In the genomic region with DNA sequence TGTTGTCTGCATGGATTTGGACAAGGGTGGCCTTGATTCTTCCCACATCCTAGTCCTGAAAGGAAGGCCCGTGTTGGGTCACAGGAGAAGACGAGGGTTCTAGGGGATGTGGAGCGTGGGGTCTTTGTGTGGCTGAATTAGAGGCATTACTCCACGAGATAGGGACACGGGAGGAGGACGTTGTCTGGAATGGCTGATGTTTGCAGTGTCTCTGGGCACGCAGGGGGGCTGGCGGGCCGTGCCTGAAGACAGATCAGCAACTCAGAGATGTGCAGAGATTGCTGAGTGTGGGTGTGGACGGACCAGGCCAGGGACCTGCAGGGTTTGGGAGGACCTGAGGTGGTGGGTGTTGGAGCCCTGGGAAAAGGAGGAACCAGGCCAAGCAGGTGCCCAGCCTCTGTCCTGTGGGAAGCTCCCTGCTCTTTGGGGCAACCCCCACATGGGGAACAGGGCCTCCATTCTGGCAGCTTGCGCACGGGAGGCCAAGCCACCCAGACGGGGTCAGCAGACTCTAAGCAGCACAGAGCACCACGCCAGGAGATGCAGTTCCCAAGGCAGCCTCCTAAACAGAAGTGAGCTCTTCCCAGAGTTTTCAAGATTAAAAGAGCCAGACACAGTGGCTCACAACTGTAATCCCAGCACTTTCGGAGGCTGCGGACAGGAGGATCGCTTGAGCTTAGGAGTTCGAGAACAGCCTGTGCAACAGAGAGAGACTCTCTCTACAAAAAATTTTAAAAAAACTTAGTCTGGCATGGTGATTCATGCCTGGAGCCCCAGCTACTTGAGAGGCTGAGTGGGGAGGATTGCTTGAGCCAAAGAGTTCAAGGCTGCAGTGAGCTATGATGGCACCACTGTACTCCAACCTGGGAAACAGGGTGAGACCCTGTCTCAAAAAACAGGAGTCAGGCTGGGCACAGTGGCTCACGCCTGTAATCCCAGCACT, we compare ENCODE assay signal across 10 cellular contexts.
DNase-seq lines count a peak whose midpoint lies in the region; ATAC-seq and TF ChIP-seq lines count a peak whose summit lies in the region.
"Had no signal": no experiment of that assay in that cellular context is flagged by ENCODE, and none has a peak within 500 bp of the region (broad histone marks: within the 10 kb centered on the region; RNA-seq: fewer than 3 reads in every experiment).

No MANE protein-coding gene starts in this region.

- DNase-seq in ACHN (peak; percentile 51), RWPE2 (ENCODE audit: low spot score) (no peak), fibroblast of pulmonary artery (ENCODE audit: low read depth) (peak; percentile 13), progenitor cell of endocrine pancreas (ENCODE audit: low spot score, unreplicated experiment) (no peak), putamen (ENCODE audit: low spot score) (no peak), GM19238 (ENCODE audit: insufficient read length, low spot score) (no peak), mucosa of descending colon (no peak)
- no peak for DNase-seq in stimulated activated CD4-positive, alpha-beta T cell treated with anti-CD3 and anti-CD28 coated beads, Interleukin-12 subunit alpha, Interleukin-12 subunit beta, amount 100 ng/mL, for 4 hours
- DNase-seq: activated CD8-positive, alpha-beta T cell treated with anti-CD3 and anti-CD28 coated beads, Interleukin-2, amount 10 ng/mL, durations not matched to agents 7 days and 5 days; activated naive CD8-positive, alpha-beta T cell treated with anti-CD3 and anti-CD28 coated beads, Interleukin-2, amount 50 U/mL, for 24 hours had no signal

- H3K9me3 Mint-ChIP-seq in progenitor cell of endocrine pancreas (ENCODE audit: low read depth), result no peaks in the 10 kb centered on the region
- H3K9me3 Mint-ChIP-seq: activated naive CD8-positive, alpha-beta T cell treated with anti-CD3 and anti-CD28 coated beads, Interleukin-2, amount 50 U/mL, for 24 hours had no signal

- ATAC-seq in RWPE2 (ENCODE audit: low read depth) (no peak), mucosa of descending colon (no peak)
- ATAC-seq: activated CD8-positive, alpha-beta T cell treated with anti-CD3 and anti-CD28 coated beads, Interleukin-2, amount 10 ng/mL, durations not matched to agents 7 days and 5 days; activated naive CD8-positive, alpha-beta T cell treated with anti-CD3 and anti-CD28 coated beads, Interleukin-2, amount 50 U/mL, for 24 hours had no signal

- no peak overlapping the region for H3K4me3 Mint-ChIP-seq in progenitor cell of endocrine pancreas (ENCODE audit: low read depth)
- H3K4me3 Mint-ChIP-seq: activated CD8-positive, alpha-beta T cell treated with anti-CD3 and anti-CD28 coated beads, Interleukin-2, amount 10 ng/mL, durations not matched to agents 7 days and 5 days; activated naive CD8-positive, alpha-beta T cell treated with anti-CD3 and anti-CD28 coated beads, Interleukin-2, amount 50 U/mL, for 24 hours had no signal

- H3K4me1 Mint-ChIP-seq in progenitor cell of endocrine pancreas (ENCODE audit: low read depth), result peaks cover 23% of the 10 kb centered on the region

- intact Hi-C loops in mucosa of descending colon (cut with DNase I, micrococcal nuclease), result no loop called here

- peak overlapping the region; percentile 51 for H3K27ac ChIP-seq in RWPE2 (ENCODE audit: poor library complexity, severe bottlenecking)

- H3K4me1 ChIP-seq in RWPE2 (ENCODE audit: insufficient read depth, poor library complexity, severe bottlenecking) (peaks cover 6% of the 10 kb centered on the region), mucosa of descending colon (ENCODE audit: low read depth) (peaks cover 10% of the 10 kb centered on the region)

- in situ Hi-C loops in ACHN (cut with HindIII; ENCODE audit: low pct_ligation_motif_present, low pct_unique_long_range_greater_than_20kb, low sequenced_read_pairs), result no loop called here

- H3K27me3 ChIP-seq in RWPE2 (ENCODE audit: insufficient read depth, poor library complexity, severe bottlenecking), result no peaks in the 10 kb centered on the region

- no peak overlapping the region for H3K4me3 ChIP-seq in RWPE2 (ENCODE audit: severe bottlenecking)
- H3K4me3 ChIP-seq in fibroblast of pulmonary artery (replicated peaks; ENCODE audit: low read depth, low read length), result no peak overlapping the region
- H3K4me3 ChIP-seq in mucosa of descending colon, result no peak overlapping the region

- peaks cover 13% of the 10 kb centered on the region for H3K36me3 ChIP-seq in RWPE2 (ENCODE audit: low read depth)
- H3K36me3 ChIP-seq in mucosa of descending colon (ENCODE audit: low read depth), result no peaks in the 10 kb centered on the region

- H3K27me3 Mint-ChIP-seq in progenitor cell of endocrine pancreas, result no peaks in the 10 kb centered on the region
- H3K27me3 Mint-ChIP-seq: activated naive CD8-positive, alpha-beta T cell treated with anti-CD3 and anti-CD28 coated beads, Interleukin-2, amount 50 U/mL, for 24 hours had no signal

- TF ChIP-seq CTCF in RWPE2 (IDR thresholded peaks at IDR 0.05; ENCODE audit: poor library complexity, severe bottlenecking), result no peak
- TF ChIP-seq CTCF in fibroblast of pulmonary artery (IDR thresholded peaks at IDR 0.05; ENCODE audit: low read length, missing control alignments), result no peak
- TF ChIP-seq CTCF in progenitor cell of endocrine pancreas (IDR thresholded peaks at IDR 0.05; ENCODE audit: unreplicated experiment), result no peak
- no peak for TF ChIP-seq CTCF in mucosa of descending colon (IDR thresholded peaks at IDR 0.05)

- H3K9me3 ChIP-seq in RWPE2 (ENCODE audit: severe bottlenecking), result no peaks in the 10 kb centered on the region
- no peaks in the 10 kb centered on the region for H3K9me3 ChIP-seq in mucosa of descending colon

- peak overlapping the region; percentile 60 for H3K27ac Mint-ChIP-seq in progenitor cell of endocrine pancreas
- H3K27ac Mint-ChIP-seq: activated CD8-positive, alpha-beta T cell treated with anti-CD3 and anti-CD28 coated beads, Interleukin-2, amount 10 ng/mL, durations not matched to agents 7 days and 5 days; activated naive CD8-positive, alpha-beta T cell treated with anti-CD3 and anti-CD28 coated beads, Interleukin-2, amount 50 U/mL, for 24 hours had no signal

- peaks cover 5% of the 10 kb centered on the region for H3K36me3 Mint-ChIP-seq in progenitor cell of endocrine pancreas (ENCODE audit: insufficient read depth)

Comparison
In these comparisons a context has a peak if more than half of its experiments do, and no peak if none do; other contexts are left out.
1. DNase-seq: peak in ACHN (single experiment) and fibroblast of pulmonary artery (single experiment); none in RWPE2 (single experiment), progenitor cell of endocrine pancreas (single experiment), stimulated activated CD4-positive, alpha-beta T cell treated with anti-CD3 and anti-CD28 coated beads, Interleukin-12 subunit alpha, Interleukin-12 subunit beta, amount 100 ng/mL, for 4 hours (single experiment), putamen (single experiment), GM19238 (single experiment) and mucosa of descending colon (0 of 3).